ENCODE assay signal across 11 cellular contexts in the genomic region with DNA sequence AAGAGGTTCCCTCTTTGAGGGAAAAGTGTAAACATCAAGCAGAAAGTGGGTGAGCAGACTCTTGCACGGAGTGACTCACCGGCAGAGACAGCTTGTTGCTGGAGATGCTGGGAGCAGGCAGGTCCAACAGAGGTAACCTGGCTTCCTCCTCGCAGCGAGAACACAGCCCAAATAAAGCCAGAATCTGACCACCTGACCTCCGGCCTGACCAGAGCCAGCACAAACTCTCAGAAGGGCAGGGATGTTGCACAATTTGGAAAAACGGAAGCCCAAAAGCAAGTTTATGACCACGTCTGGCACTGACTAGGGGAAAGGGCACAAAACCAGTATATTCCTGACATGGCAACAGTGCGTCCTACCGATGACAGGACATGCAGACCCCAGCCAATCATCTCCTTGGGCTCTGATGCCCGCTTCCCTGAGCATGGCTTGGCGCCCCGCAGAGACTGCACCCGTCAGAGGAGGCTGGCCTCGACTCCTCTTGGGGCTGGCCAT. TPM values are rescaled to one million over a fixed set of nuclear protein-coding genes. Genes with fewer than 3 reads are reported as not detected.
DNase-seq lines count a peak whose midpoint lies in the region; ATAC-seq, FAIRE-seq and TF ChIP-seq lines count a peak whose summit lies in the region.
"Had no signal": no experiment of that assay in that cellular context is flagged by ENCODE, and none has a peak within 500 bp of the region (broad histone marks: within the 10 kb centered on the region; RNA-seq: fewer than 3 reads in every experiment).

No MANE protein-coding gene starts in this region.

- H3K27me3 ChIP-seq in BLaER1 treated with 17β-estradiol and CSF1 and Interleukin-3, amounts not matched to agents 10 nM and 100 nM: no peaks in the 10 kb centered on the region
- H3K27me3 ChIP-seq in neutrophil (no peaks in the 10 kb centered on the region), sigmoid colon (no peaks in the 10 kb centered on the region)

- no peak for FAIRE-seq in urothelium cell line (lab: Jason Lieb, UNC)
- FAIRE-seq: GM18507 had no signal

- no peak for ATAC-seq in HG02885 (IDR thresholded peaks at IDR 0.05; ENCODE audit: poor library complexity, unreplicated experiment)

- TF ChIP-seq EP300 in sigmoid colon (IDR thresholded peaks at IDR 0.05): no peak

- DNase-seq in NOMO-1 treated with dmso at 0.1 percent for 144 hours (lab: John Stamatoyannopoulos, UW; ENCODE audit: unreplicated experiment) (peak; percentile 70), fibroblast of gingiva (ENCODE audit: low read depth) (peak; percentile 23), GM13977 (ENCODE audit: low spot score) (no peak), urothelium cell line (ENCODE audit: low spot score) (no peak), sigmoid colon (no peak)
- DNase-seq: activated CD4-positive, alpha-beta T cell treated with anti-CD3 and anti-CD28 coated beads, Interleukin-2, amount 50 U/mL, for 4 hours; CD4-positive, CD25-positive, alpha-beta regulatory T cell had no signal

- no peak overlapping the region for H3K4me3 ChIP-seq in BLaER1 treated with 17β-estradiol and CSF1 and Interleukin-3, amounts not matched to agents 10 nM and 100 nM
- H3K4me3 ChIP-seq in neutrophil (ENCODE audit: low read depth in 1 of 2, low read length in 1 of 2): peak overlapping the region; percentile 5 to 39
- no peak overlapping the region for H3K4me3 ChIP-seq in sigmoid colon

- H3K27ac ChIP-seq in BLaER1 treated with 17β-estradiol and CSF1 and Interleukin-3, amounts not matched to agents 10 nM and 100 nM: no peak overlapping the region
- peak overlapping the region; percentile 63 for H3K27ac ChIP-seq in neutrophil
- H3K27ac ChIP-seq in sigmoid colon: peak overlapping the region in 2 of 4 donors; percentile 8 to 38

- peak overlapping the region; percentile 44 to 85 (median 72) for H3K4me2 ChIP-seq in BLaER1 treated with 17β-estradiol and CSF1 and Interleukin-3, amounts not matched to agents 10 nM and 100 nM

- WGBS in sigmoid colon, 2 donors: 46 to 74% methylated on average over 14 of the region's 14 CpGs

- H3K36me3 ChIP-seq in BLaER1 treated with 17β-estradiol and CSF1 and Interleukin-3, amounts not matched to agents 10 nM and 100 nM: 0 out of 22 replicates have a peak, but pooled peaks cover 0 to 4% (median 0%) of the 10 kb centered on the region in 11 experiments
- no peaks in the 10 kb centered on the region for H3K36me3 ChIP-seq in neutrophil
- H3K36me3 ChIP-seq in sigmoid colon: no peaks in the 10 kb centered on the region

- H3K4me1 ChIP-seq in BLaER1 treated with 17β-estradiol and CSF1 and Interleukin-3, amounts not matched to agents 10 nM and 100 nM: peaks cover 52 to 67% (median 62%) of the 10 kb centered on the region in 10 experiments
- H3K4me1 ChIP-seq in neutrophil (ENCODE audit: control insufficient read depth in 1 of 2, insufficient read depth in 1 of 2, low read depth in 1 of 2, low read length in 1 of 2) (peaks cover 24 to 25% of the 10 kb centered on the region in 2 experiments), sigmoid colon (peaks cover 0 to 18% (median 11%) of the 10 kb centered on the region in 4 donors)

- H4K20me1 ChIP-seq in BLaER1 treated with 17β-estradiol and CSF1 and Interleukin-3, amounts not matched to agents 10 nM and 100 nM: peaks cover 0 to 43% (median 23%) of the 10 kb centered on the region in 11 experiments; a peak in 14 of 22 replicates

- no peak overlapping the region; a peak in 1 of 22 replicates for H3K9ac ChIP-seq in BLaER1 treated with 17β-estradiol and CSF1 and Interleukin-3, amounts not matched to agents 10 nM and 100 nM

- intact Hi-C loops in sigmoid colon (cut with DNase I): no loop called here

- in situ Hi-C loops in GM13977 (cut with MboI; ENCODE audit: low pct_unique_long_range_greater_than_20kb, low sequenced_read_pairs, unreplicated experiment): no loop called here

- TF ChIP-seq CTCF in neutrophil (IDR thresholded peaks at IDR 0.05): no peak
- TF ChIP-seq CTCF in GM13977 (IDR thresholded peaks at IDR 0.05; ENCODE audit: extremely low read depth, insufficient read depth, missing control alignments): no peak
- no peak for TF ChIP-seq CTCF in sigmoid colon (IDR thresholded peaks at IDR 0.05)

- TF ChIP-seq POLR2A in sigmoid colon (IDR thresholded peaks at IDR 0.05): no peak

- H3K9me3 ChIP-seq in BLaER1 treated with 17β-estradiol and CSF1 and Interleukin-3, amounts not matched to agents 10 nM and 100 nM (replicated peaks in 1 of 11): no peaks in the 10 kb centered on the region
- H3K9me3 ChIP-seq in neutrophil (no peaks in the 10 kb centered on the region), sigmoid colon (no peaks in the 10 kb centered on the region)

RNA-seq across cellular contexts. Expression of a gene that starts 5.4 kb away (rescaled TPM):
- total RNA-seq in sigmoid colon: 1 to 10 TPM; 2.4 to 9.6 (median 6.1) TPM
- 100 to 1,000 TPM in 1 of 3 donors, 10 to 100 TPM in 2; 47.0 to 112 (median 94.8) TPM for polyA plus RNA-seq in sigmoid colon

Comparison
In these comparisons a context has a peak if more than half of its experiments do, and no peak if none do; other contexts are left out.
1. H3K4me3 ChIP-seq: peak in neutrophil (2 of 2); none in BLaER1 treated with 17β-estradiol and CSF1 and Interleukin-3, amounts not matched to agents 10 nM and 100 nM (0 of 10) and sigmoid colon (0 of 4).
2. DNase-seq: peak in NOMO-1 treated with dmso at 0.1 percent for 144 hours (single experiment) and fibroblast of gingiva (single experiment); none in GM13977 (single experiment), urothelium cell line (single experiment) and sigmoid colon (single experiment).